ENCODE assay signal across 9 cellular contexts in genomic region chr14:49961270-49962222, GRCh38.
DNase-seq lines count a peak whose midpoint lies in the region; ATAC-seq, FAIRE-seq and TF ChIP-seq lines count a peak whose summit lies in the region.
"Had no signal": no experiment of that assay in that cellular context is flagged by ENCODE, and none has a peak within 500 bp of the region (broad histone marks: within the 10 kb centered on the region; RNA-seq: fewer than 3 reads in every experiment).

No MANE protein-coding gene starts in this region.

- peak overlapping the region; percentile 67 for H3K27ac ChIP-seq in RWPE1
- no peak overlapping the region for H3K27ac ChIP-seq in naive thymus-derived CD4-positive, alpha-beta T cell (ENCODE audit: low read depth, low read length)

- peaks cover 0 to 17% of the 10 kb centered on the region in 2 donors for H3K4me1 ChIP-seq in naive thymus-derived CD4-positive, alpha-beta T cell (ENCODE audit: control insufficient read depth in 2 of 2, insufficient read depth in 2 of 2, low read length in 2 of 2)

- intact Hi-C loops in naive thymus-derived CD4-positive, alpha-beta T cell (cut with micrococcal nuclease), result no loop called here

- no peak overlapping the region for H3K4me3 ChIP-seq in naive thymus-derived CD4-positive, alpha-beta T cell (ENCODE audit: low read length)

- FAIRE-seq in H54 (lab: Jason Lieb, UNC), result peak; percentile 58

- H3K4me3 Mint-ChIP-seq in naive thymus-derived CD4-positive, alpha-beta T cell, result peak overlapping the region in 1 of 10 donors; percentile 41
- H3K4me3 Mint-ChIP-seq: activated naive CD8-positive, alpha-beta T cell treated with anti-CD3 and anti-CD28 coated beads, Interleukin-2, amount 10 ng/mL, durations not matched to agents 7 days and 5 days had no signal

- H3K36me3 ChIP-seq in naive thymus-derived CD4-positive, alpha-beta T cell (ENCODE audit: control insufficient read depth in 2 of 3, insufficient read depth in 3 of 3, low read length in 3 of 3), result no peaks in the 10 kb centered on the region

- H3K4me1 Mint-ChIP-seq in naive thymus-derived CD4-positive, alpha-beta T cell, result peaks cover 13 to 49% (median 39%) of the 10 kb centered on the region in 7 donors

- CTCF ChIA-PET in RWPE1 (lab: Yijun Ruan, JAX), result interaction anchor here (0.6 to 1.0 kb wide), 4 partner anchors 15 to 100 kb away, joined by 3 read pairs; no protein-coding TSS in a partner anchor
- CTCF ChIA-PET in naive thymus-derived CD4-positive, alpha-beta T cell (lab: Charles Lee), result interaction anchor here (0.6 to 1.4 kb wide), 4 partner anchors 11 to 816 kb away, joined by 3 to 6 read pairs (median 3); no protein-coding TSS in a partner anchor

- H3K27ac Mint-ChIP-seq in naive thymus-derived CD4-positive, alpha-beta T cell, result peak overlapping the region in 7 of 9 donors; percentile 1 to 79 (median 62)
- H3K27ac Mint-ChIP-seq: activated naive CD8-positive, alpha-beta T cell treated with anti-CD3 and anti-CD28 coated beads, Interleukin-2, amount 10 ng/mL, durations not matched to agents 7 days and 5 days; progenitor cell of endocrine pancreas had no signal

- no peaks in the 10 kb centered on the region for H3K27me3 Mint-ChIP-seq in naive thymus-derived CD4-positive, alpha-beta T cell
- H3K27me3 Mint-ChIP-seq: activated naive CD8-positive, alpha-beta T cell treated with anti-CD3 and anti-CD28 coated beads, Interleukin-2, amount 10 ng/mL, durations not matched to agents 7 days and 5 days; progenitor cell of endocrine pancreas had no signal

- peak; percentile 44 for ATAC-seq in GM18861 (IDR thresholded peaks at IDR 0.05; ENCODE audit: unreplicated experiment)
- no peak for ATAC-seq in naive thymus-derived CD4-positive, alpha-beta T cell

- TF ChIP-seq CTCF in RWPE1 (conservative IDR thresholded peaks at IDR 0.05; ENCODE audit: low read depth), result no peak

- peaks cover 0 to 2% (median 0%) of the 10 kb centered on the region in 11 donors for H3K9me3 Mint-ChIP-seq in naive thymus-derived CD4-positive, alpha-beta T cell
- H3K9me3 Mint-ChIP-seq: activated naive CD8-positive, alpha-beta T cell treated with anti-CD3 and anti-CD28 coated beads, Interleukin-2, amount 10 ng/mL, durations not matched to agents 7 days and 5 days had no signal

- POLR2A ChIA-PET in RWPE1 (lab: Yijun Ruan, JAX; ENCODE audit: low non-redundant PET), result interaction anchor here (0.6 to 1.3 kb wide), 4 partner anchors 10 to 361 kb away, joined by 3 to 6 read pairs (median 4); no protein-coding TSS in a partner anchor
- POLR2A ChIA-PET in naive thymus-derived CD4-positive, alpha-beta T cell (lab: Charles Lee), result interaction anchor here (0.8 to 3.1 kb wide), 6 partner anchors 8 to 150 kb away, joined by 3 to 9 read pairs (median 4); no protein-coding TSS in a partner anchor

- no peak for TF ChIP-seq POLR2A in H54 (IDR thresholded peaks at IDR 0.05; ENCODE audit: low read depth, low read length)

- DNase-seq in H54 (ENCODE audit: insufficient read length, low spot score), result no peak
- peak; percentile 76 for DNase-seq in RWPE1 (ENCODE audit: low spot score)
- no peak for DNase-seq in naive thymus-derived CD4-positive, alpha-beta T cell
- DNase-seq in HUDEP-2 (lab: John Stamatoyannopoulos, UW; ENCODE audit: unreplicated experiment in 76 of 76), result no peak
- no peak for DNase-seq in effector CD8-positive, alpha-beta T cell (lab: John Stamatoyannopoulos, UW)
- no peak for DNase-seq in retina
- DNase-seq: activated naive CD8-positive, alpha-beta T cell treated with anti-CD3 and anti-CD28 coated beads, Interleukin-2, amount 10 ng/mL, durations not matched to agents 7 days and 5 days had no signal

- H3K27me3 ChIP-seq in naive thymus-derived CD4-positive, alpha-beta T cell (ENCODE audit: control insufficient read depth in 2 of 2, insufficient read depth in 2 of 2, low read length in 2 of 2), result no peaks in the 10 kb centered on the region

- no peaks in the 10 kb centered on the region for H3K36me3 Mint-ChIP-seq in naive thymus-derived CD4-positive, alpha-beta T cell

- no peaks in the 10 kb centered on the region for H3K9me3 ChIP-seq in naive thymus-derived CD4-positive, alpha-beta T cell (ENCODE audit: control insufficient read depth in 2 of 3, low read length in 3 of 3)
